Comparison of ENCODE assay signal across 22 cellular contexts in the genomic region with DNA sequence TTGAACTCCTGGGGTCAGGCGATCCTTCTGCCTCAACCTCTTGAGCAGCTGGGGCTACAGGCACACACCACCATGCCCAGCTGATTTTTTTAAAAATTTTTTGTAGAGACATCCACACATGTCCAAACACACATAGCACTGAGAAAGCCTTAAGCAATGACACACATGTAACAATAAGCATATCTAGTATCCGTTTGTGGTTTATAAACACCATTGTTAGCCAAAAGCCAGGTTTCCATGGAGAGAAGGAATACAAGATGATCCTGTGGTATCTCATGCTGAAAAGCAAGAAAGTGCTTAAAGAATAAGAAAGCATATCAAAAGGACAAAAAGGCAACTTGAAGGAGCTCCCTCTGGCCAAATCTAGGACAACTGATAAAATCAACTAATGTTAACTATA.
"Had no signal": no experiment of that assay in that cellular context is flagged by ENCODE, and none has a peak within 500 bp of the region (broad histone marks: within the 10 kb centered on the region; RNA-seq: fewer than 3 reads in every experiment).

No MANE protein-coding gene starts in this region.

- H3K27ac Mint-ChIP-seq: immature natural killer cell; memory B cell; natural killer cell; stimulated activated effector memory CD8-positive, alpha-beta T cell treated with anti-CD3 and anti-CD28 coated beads, Interleukin-12 subunit alpha, Interleukin-12 subunit beta, amount 100 ng/mL, for 72 hours had no signal

- ATAC-seq: esophagus mucosa; left ventricle myocardium superior; lower lobe of right lung; natural killer cell; pancreas; right lobe of liver; stimulated activated effector memory CD8-positive, alpha-beta T cell treated with anti-CD3 and anti-CD28 coated beads, Interleukin-12 subunit alpha, Interleukin-12 subunit beta, amount 100 ng/mL, for 72 hours had no signal

- H3K4me2 ChIP-seq: smooth muscle cell had no signal

- H3K27me3 ChIP-seq: dorsolateral prefrontal cortex, right lobe of liver, stomach, thyroid gland, vagina had no signal

- H3K9me3 Mint-ChIP-seq: memory B cell; stimulated activated effector memory CD8-positive, alpha-beta T cell treated with anti-CD3 and anti-CD28 coated beads, Interleukin-12 subunit alpha, Interleukin-12 subunit beta, amount 100 ng/mL, for 72 hours had no signal

- DNase-seq: dorsolateral prefrontal cortex; effector CD4-positive, alpha-beta T cell; hypothalamus; immature natural killer cell; islet precursor cell; left ventricle myocardium superior; lower lobe of right lung; natural killer cell; occipital lobe; pancreas; right lobe of liver; stimulated activated CD4-positive, alpha-beta T cell treated with anti-CD3 and anti-CD28 coated beads, Interleukin-2, amount 100 ng/mL, for 24 hours; stimulated activated CD4-positive, alpha-beta T cell treated with anti-CD3 and anti-CD28 coated beads, Interleukin-4, amount 100 ng/mL, for 24 hours; stimulated activated naive CD4-positive, alpha-beta T cell treated with Interleukin-2 at 50 U/mL for 16 hours; stomach; thyroid gland; trophoblast cell had no signal

- H3K36me3 ChIP-seq: lower lobe of right lung, pancreas, right lobe of liver, stomach, thyroid gland, vagina had no signal

- H3K4me3 ChIP-seq: dorsolateral prefrontal cortex, lower lobe of right lung, pancreas, right lobe of liver, smooth muscle cell, stomach, thyroid gland, vagina had no signal

- H3K36me3 Mint-ChIP-seq: immature natural killer cell; memory B cell; natural killer cell; stimulated activated effector memory CD8-positive, alpha-beta T cell treated with anti-CD3 and anti-CD28 coated beads, Interleukin-12 subunit alpha, Interleukin-12 subunit beta, amount 100 ng/mL, for 72 hours had no signal

- H3K27ac ChIP-seq: dorsolateral prefrontal cortex, lower lobe of right lung, pancreas, right lobe of liver, stomach, thyroid gland, vagina had no signal

- H3K4me1 Mint-ChIP-seq: immature natural killer cell; memory B cell; natural killer cell; stimulated activated effector memory CD8-positive, alpha-beta T cell treated with anti-CD3 and anti-CD28 coated beads, Interleukin-12 subunit alpha, Interleukin-12 subunit beta, amount 100 ng/mL, for 72 hours had no signal

- H3K4me3 Mint-ChIP-seq: immature natural killer cell; memory B cell; natural killer cell; stimulated activated effector memory CD8-positive, alpha-beta T cell treated with anti-CD3 and anti-CD28 coated beads, Interleukin-12 subunit alpha, Interleukin-12 subunit beta, amount 100 ng/mL, for 72 hours had no signal

- H3K4me1 ChIP-seq: lower lobe of right lung, pancreas, right lobe of liver, stomach, thyroid gland, vagina had no signal
